ENCODE assay signal across 9 cellular contexts in genomic region chr3:44104668-44105321, GRCh38.
DNase-seq lines count a peak whose midpoint lies in the region; ATAC-seq and TF ChIP-seq lines count a peak whose summit lies in the region.
"Had no signal": no experiment of that assay in that cellular context is flagged by ENCODE, and none has a peak within 500 bp of the region (broad histone marks: within the 10 kb centered on the region; RNA-seq: fewer than 3 reads in every experiment).

No MANE protein-coding gene starts in this region.

- H3K27ac ChIP-seq in RWPE1 (peak overlapping the region; percentile 71), esophagus muscularis mucosa (replicated peaks in 1 of 4) (no peak overlapping the region), transverse colon (no peak overlapping the region)
- H3K27ac ChIP-seq: neutrophil had no signal

- in situ Hi-C loops in transverse colon (cut with MboI; ENCODE audit: low pct_ligation_motif_present in 1 of 4, low pct_unique_long_range_greater_than_20kb in 1 of 4, low sequenced_read_pairs in 3 of 4), result no loop called here

- peak; percentile 16 to 28 for DNase-seq in activated CD4-positive, alpha-beta T cell treated with anti-CD3 and anti-CD28 coated beads for 24 hours (ENCODE audit: low read depth in 2 of 2)
- DNase-seq in activated CD4-positive, alpha-beta T cell treated with anti-CD3 and anti-CD28 coated beads for 1 hour, result no peak
- peak; percentile 93 for DNase-seq in RWPE1 (ENCODE audit: low spot score)
- peak; percentile 64 for DNase-seq in esophagus muscularis mucosa (ENCODE audit: extremely low spot score)
- DNase-seq in stimulated activated CD8-positive, alpha-beta memory T cell treated with anti-CD3 and anti-CD28 coated beads, Interleukin-15, amount 100 ng/mL, for 48 hours (ENCODE audit: low read depth in 2 of 2), result peak; percentile 39 to 42
- DNase-seq in SHP77 treated with DMSO at 0.1 percent for 48 hours (lab: John Stamatoyannopoulos, UW), result no peak
- DNase-seq in transverse colon, result no peak

- TF ChIP-seq EP300 in esophagus muscularis mucosa (IDR thresholded peaks at IDR 0.05) (no peak), transverse colon (IDR thresholded peaks at IDR 0.05; ENCODE audit: low read depth) (no peak)

- intact Hi-C loops in esophagus muscularis mucosa (cut with DNase I), result no loop called here
- intact Hi-C loops in transverse colon (cut with DNase I; ENCODE audit: low total_unique reads), result no loop called here

- H3K27me3 ChIP-seq in esophagus muscularis mucosa (peaks cover 0 to 46% (median 0%) of the 10 kb centered on the region in 4 donors), transverse colon (peaks cover 24% of the 10 kb centered on the region)

- no peak for TF ChIP-seq POLR2A in esophagus muscularis mucosa (IDR thresholded peaks at IDR 0.05; ENCODE audit: low read depth)
- TF ChIP-seq POLR2A in transverse colon (IDR thresholded peaks at IDR 0.05), result no peak

- H3K36me3 ChIP-seq in esophagus muscularis mucosa (no peaks in the 10 kb centered on the region), transverse colon (no peaks in the 10 kb centered on the region)
- H3K36me3 ChIP-seq: neutrophil had no signal

- POLR2A ChIA-PET in RWPE1 (lab: Yijun Ruan, JAX; ENCODE audit: low non-redundant PET), result interaction anchor here (0.5 kb wide), 1 partner anchor 130 kb away, joined by 9 read pairs; no protein-coding TSS in a partner anchor

- no peak for TF ChIP-seq CTCF in RWPE1 (conservative IDR thresholded peaks at IDR 0.05; ENCODE audit: low read depth)
- TF ChIP-seq CTCF in esophagus muscularis mucosa (IDR thresholded peaks at IDR 0.05), result no peak
- TF ChIP-seq CTCF in transverse colon (IDR thresholded peaks at IDR 0.05), result no peak

- no peaks in the 10 kb centered on the region for H3K9me3 ChIP-seq in esophagus muscularis mucosa
- H3K9me3 ChIP-seq in transverse colon, result no peaks in the 10 kb centered on the region
- H3K9me3 ChIP-seq: neutrophil had no signal

- 60% methylated on average over 4 of the region's 4 CpGs for WGBS in esophagus muscularis mucosa
- 78% methylated on average over 4 of the region's 4 CpGs; no CpG with 5 or more reads in 1 of the 2 donors for WGBS in transverse colon (ENCODE audit: low coverage in 1 of 2), 2 donors

- CTCF ChIA-PET in RWPE1 (lab: Yijun Ruan, JAX), result interaction anchor here (0.6 kb wide), 2 partner anchors 73 to 94 kb away, joined by 3 read pairs; no protein-coding TSS in a partner anchor

- H3K4me3 ChIP-seq in esophagus muscularis mucosa (no peak overlapping the region), transverse colon (no peak overlapping the region)

- peaks cover 0 to 13% (median 9%) of the 10 kb centered on the region in 4 donors for H3K4me1 ChIP-seq in esophagus muscularis mucosa
- no peaks in the 10 kb centered on the region for H3K4me1 ChIP-seq in transverse colon

- ATAC-seq in HG02981 (IDR thresholded peaks at IDR 0.05; ENCODE audit: unreplicated experiment), result peak; percentile 98

Comparison
In these comparisons a context has a peak if more than half of its experiments do, and no peak if none do; other contexts are left out.
1. DNase-seq: peak in activated CD4-positive, alpha-beta T cell treated with anti-CD3 and anti-CD28 coated beads for 24 hours (2 of 2), RWPE1 (single experiment), esophagus muscularis mucosa (single experiment) and stimulated activated CD8-positive, alpha-beta memory T cell treated with anti-CD3 and anti-CD28 coated beads, Interleukin-15, amount 100 ng/mL, for 48 hours (2 of 2); none in activated CD4-positive, alpha-beta T cell treated with anti-CD3 and anti-CD28 coated beads for 1 hour (single experiment), SHP77 treated with DMSO at 0.1 percent for 48 hours (single experiment) and transverse colon (single experiment).